Comparison of ENCODE assay signal across 1 cellular context in genomic region chr2:162403884-162404283, GRCh38.
TF ChIP-seq lines count a peak whose summit lies in the region.

No MANE protein-coding gene starts in this region.

TF ChIP-seq in endothelial cell of umbilical vein, 7 proteins besides CTCF, POLR2A, EP300 and RAD21 (continued from another document):
- TF ChIP-seq POLR2AphosphoS5 (IDR thresholded peaks at IDR 0.05; ENCODE audit: insufficient read depth, low read depth, low read length) = no peak
